In the genomic region with DNA sequence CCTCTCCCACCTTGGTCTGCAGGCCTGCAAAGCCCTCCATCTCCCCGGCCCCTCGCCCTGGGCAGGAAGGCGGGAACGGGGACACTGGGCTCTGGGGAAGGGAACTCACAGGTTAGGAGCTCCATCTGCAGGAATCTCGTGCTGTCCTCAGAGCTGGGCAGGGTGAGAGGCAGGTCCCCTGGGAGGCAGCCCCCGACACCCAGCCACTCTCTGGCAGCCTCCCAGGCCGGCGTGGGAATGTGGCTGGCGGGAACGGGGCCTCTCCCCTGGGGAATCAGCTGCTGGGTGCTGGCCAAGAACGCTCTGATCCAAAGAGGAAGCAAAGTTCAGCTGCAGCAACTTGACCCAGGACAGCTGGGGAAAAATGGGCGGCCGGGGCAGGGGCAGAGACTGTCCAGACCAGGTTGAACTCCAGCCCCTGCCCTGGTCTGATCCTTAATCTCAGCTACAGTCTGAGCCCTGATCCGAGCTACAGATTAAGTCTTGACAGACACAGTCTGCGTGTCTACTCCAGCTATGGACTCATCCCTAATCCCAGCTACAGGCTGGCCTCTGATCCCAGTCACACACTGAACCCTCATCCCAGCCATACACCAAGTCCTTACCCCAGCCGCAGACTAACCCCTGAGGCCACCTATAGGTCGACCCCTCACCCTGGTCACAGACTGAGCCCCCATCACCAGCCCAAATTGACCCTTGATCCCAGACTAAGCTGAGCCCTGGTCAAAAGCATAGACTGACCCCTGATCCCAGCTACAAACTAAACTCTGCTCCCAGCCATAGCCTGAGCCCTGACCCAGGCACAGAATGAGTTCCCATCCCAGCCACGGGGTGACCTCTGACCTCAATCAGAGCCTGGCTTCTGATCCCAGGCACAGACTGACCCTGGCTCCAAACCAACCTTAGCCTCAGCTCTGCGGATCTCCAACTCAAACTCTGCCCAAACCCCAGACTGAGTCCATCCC, we compare ENCODE assay signal across 8 cellular contexts. TPM values are rescaled to one million over a fixed set of nuclear protein-coding genes. Genes with fewer than 3 reads are reported as not detected.
DNase-seq lines count a peak whose midpoint lies in the region; ATAC-seq and FAIRE-seq lines count a peak whose summit lies in the region.

No MANE protein-coding gene starts in this region.

- H3K36me3 ChIP-seq in SJCRH30, result no peaks in the 10 kb centered on the region

- no peaks in the 10 kb centered on the region for H3K4me1 Mint-ChIP-seq in T-helper 2 cell treated with Interferon-gamma antibody and Interleukin-4, amounts not matched to agents 5 μg/mL and 100 μg/mL, for 36 hours (ENCODE audit: low read depth)

- peak; percentile 24 for DNase-seq in NCI-H345 (lab: John Stamatoyannopoulos, UW)
- DNase-seq in NCI-H345 treated with DMSO at 0.1 percent for 48 hours (lab: John Stamatoyannopoulos, UW; ENCODE audit: unreplicated experiment), result no peak
- peak; percentile 77 to 83 for DNase-seq in SJCRH30
- peak; percentile 91 to 93 for DNase-seq in frontal cortex (ENCODE audit: low spot score in 2 of 2)
- peak; percentile 60 for DNase-seq in pulmonary artery endothelial cell (ENCODE audit: low read depth, low spot score)
- no peak for DNase-seq in NCI-H1417 treated with DMSO at 0.1 percent for 48 hours (lab: John Stamatoyannopoulos, UW)
- DNase-seq in T-helper 2 cell treated with Interferon-gamma antibody and Interleukin-4, amounts not matched to agents 5 μg/mL and 100 μg/mL, for 36 hours (ENCODE audit: low spot score), result no peak

- no peak for FAIRE-seq in frontal cortex (lab: Jason Lieb, UNC)

- no peak overlapping the region for H3K27ac ChIP-seq in SJCRH30

- no peaks in the 10 kb centered on the region for H3K9me3 Mint-ChIP-seq in T-helper 2 cell treated with Interferon-gamma antibody and Interleukin-4, amounts not matched to agents 5 μg/mL and 100 μg/mL, for 36 hours

- no peak overlapping the region for H3K4me3 Mint-ChIP-seq in T-helper 2 cell treated with Interferon-gamma antibody and Interleukin-4, amounts not matched to agents 5 μg/mL and 100 μg/mL, for 36 hours

- H3K36me3 Mint-ChIP-seq in T-helper 2 cell treated with Interferon-gamma antibody and Interleukin-4, amounts not matched to agents 5 μg/mL and 100 μg/mL, for 36 hours (ENCODE audit: low read depth), result no peaks in the 10 kb centered on the region

- H3K9me3 ChIP-seq in SJCRH30 (replicated peaks), result no peaks in the 10 kb centered on the region

- no peak for ATAC-seq in HG03520 (IDR thresholded peaks at IDR 0.05; ENCODE audit: unreplicated experiment)

- peaks cover 35% of the 10 kb centered on the region for H3K27me3 ChIP-seq in SJCRH30

- peaks cover 3% of the 10 kb centered on the region for H3K27me3 Mint-ChIP-seq in T-helper 2 cell treated with Interferon-gamma antibody and Interleukin-4, amounts not matched to agents 5 μg/mL and 100 μg/mL, for 36 hours (ENCODE audit: low read depth)

- no peak overlapping the region for H3K27ac Mint-ChIP-seq in T-helper 2 cell treated with Interferon-gamma antibody and Interleukin-4, amounts not matched to agents 5 μg/mL and 100 μg/mL, for 36 hours

- H3K4me3 ChIP-seq in SJCRH30, result no peak overlapping the region

- peaks cover 49% of the 10 kb centered on the region for H3K4me1 ChIP-seq in SJCRH30

RNA-seq across cellular contexts. Expression of a gene that starts 37.3 kb away (rescaled TPM):
- total RNA-seq in SJCRH30 (2014; rRNA removed; shearing (Covaris generic)), result 0.71 and 0.81 TPM in 2 replicates
- total RNA-seq in frontal cortex (12.6 TPM), pulmonary artery endothelial cell (450 and 500 TPM in 2 replicates)

Comparison
In these comparisons a context has a peak if more than half of its experiments do, and no peak if none do; other contexts are left out.
1. DNase-seq: peak in NCI-H345 (single experiment), SJCRH30 (2 of 2), frontal cortex (2 of 2) and pulmonary artery endothelial cell (single experiment); none in NCI-H345 treated with DMSO at 0.1 percent for 48 hours (single experiment), NCI-H1417 treated with DMSO at 0.1 percent for 48 hours (single experiment) and T-helper 2 cell treated with Interferon-gamma antibody and Interleukin-4, amounts not matched to agents 5 μg/mL and 100 μg/mL, for 36 hours (single experiment).
2. RNA of a gene that starts 37.3 kb away (total RNA-seq): 450 to 500 TPM in pulmonary artery endothelial cell; 12.6 TPM in frontal cortex (single experiment) and 0.71 to 0.81 TPM in SJCRH30; every median in the first group is over 10 times any median in the second.